Comparison of ENCODE assay signal across 21 cellular contexts in the genomic region with DNA sequence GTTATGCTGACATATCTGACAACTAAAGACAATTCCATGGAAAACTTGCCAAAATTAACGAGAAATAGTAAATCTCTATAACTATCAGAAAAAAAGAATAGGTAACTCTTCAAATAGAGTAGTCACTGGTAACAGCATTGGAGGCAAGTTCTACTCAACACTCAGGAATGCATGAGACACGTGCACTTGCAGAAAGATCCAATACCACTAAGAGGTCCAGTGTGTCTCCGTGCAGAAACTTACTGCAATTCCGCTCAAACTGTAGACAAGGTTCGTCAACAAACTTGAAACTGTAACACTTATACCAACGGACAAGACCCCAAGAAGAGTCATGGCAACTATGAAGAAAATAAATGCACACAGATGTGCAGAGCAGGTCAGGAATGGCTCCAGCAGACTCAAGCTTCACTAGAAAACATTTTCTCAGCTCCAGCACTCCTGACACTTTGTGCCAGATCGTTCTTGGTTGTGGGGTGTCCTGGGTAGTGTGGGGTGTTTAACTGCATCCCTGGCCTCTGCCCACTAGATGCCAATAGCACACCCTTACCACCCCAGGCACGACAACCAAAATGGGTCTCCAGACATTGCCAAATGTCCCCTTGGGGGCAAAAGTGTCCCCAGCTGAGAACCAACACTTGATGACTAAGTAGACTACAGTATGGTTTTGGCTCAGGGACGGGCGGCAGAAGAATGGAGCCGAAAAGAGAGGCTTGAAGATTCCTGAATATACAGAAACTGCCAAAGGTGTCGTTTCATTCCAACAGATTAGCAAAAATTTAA.
DNase-seq lines count a peak whose midpoint lies in the region; ATAC-seq, FAIRE-seq and TF ChIP-seq lines count a peak whose summit lies in the region.
"Had no signal": no experiment of that assay in that cellular context is flagged by ENCODE, and none has a peak within 500 bp of the region (broad histone marks: within the 10 kb centered on the region; RNA-seq: fewer than 3 reads in every experiment).

No MANE protein-coding gene starts in this region.

- FAIRE-seq in D721Med (lab: Jason Lieb, UNC) (no peak), GM12891 (lab: Jason Lieb, UNC) (no peak)
- FAIRE-seq: endometrium had no signal

- DNase-seq in D721Med (ENCODE audit: insufficient read length, low spot score) (peak; percentile 9), M059J (ENCODE audit: low read depth) (peak; percentile 55), ecto neural progenitor cell (ENCODE audit: low spot score) (peak; percentile 12), naive B cell (no peak), SW480 (ENCODE audit: low spot score) (no peak), GM12891 (ENCODE audit: insufficient read length, low spot score) (no peak)
- DNase-seq: activated CD4-positive, alpha-beta T cell treated with anti-CD3 and anti-CD28 coated beads, Interleukin-2, amount 50 U/mL, for 1 hour; activated gamma-delta T cell treated with Interleukin-2 at 50 U/mL for 16 hours; amniotic stem cell; DMS53; NCI-H2107; NK-92 treated with Interleukin-12 subunit alpha and Interleukin-12 subunit beta, amount 100 ng/mL, for 24 hours; psoas muscle; stimulated activated CD4-positive, alpha-beta T cell treated with anti-CD3 and anti-CD28 coated beads, Interleukin-1b, Interleukin-23, amount 100 ng/mL, for 48 hours; stimulated activated naive CD4-positive, alpha-beta T cell; T-helper 17 cell; testis had no signal

- peak overlapping the region in 4 of 6 donors; percentile 35 to 67 (median 40) for H3K27ac Mint-ChIP-seq in naive B cell
- H3K27ac Mint-ChIP-seq: CD8-positive, alpha-beta T cell; T-helper 17 cell had no signal

- H3K4me3 Mint-ChIP-seq in naive B cell, result no peak overlapping the region
- H3K4me3 Mint-ChIP-seq: CD8-positive, alpha-beta T cell; T-helper 17 cell had no signal

- no peaks in the 10 kb centered on the region for H3K9me3 Mint-ChIP-seq in naive B cell

- H3K4me1 Mint-ChIP-seq in naive B cell, result peaks cover 3 to 20% (median 14%) of the 10 kb centered on the region in 3 donors

- peaks cover 50 to 61% of the 10 kb centered on the region in 2 donors for H3K36me3 Mint-ChIP-seq in naive B cell

- ATAC-seq in naive B cell (ENCODE audit: low read depth in 2 of 2) (no peak), HG02623 (IDR thresholded peaks at IDR 0.05; ENCODE audit: unreplicated experiment) (no peak)
- ATAC-seq: CD8-positive, alpha-beta T cell; Panc1; psoas muscle; T-helper 17 cell had no signal

- TF ChIP-seq POLR2A in GM12891 (IDR thresholded peaks at IDR 0.05; ENCODE audit: low read depth, low read length), result no peak

- no peaks in the 10 kb centered on the region for H3K27me3 Mint-ChIP-seq in naive B cell
- H3K27me3 Mint-ChIP-seq: T-helper 17 cell had no signal

- no peak for TF ChIP-seq CTCF in D721Med (IDR thresholded peaks at IDR 0.05; ENCODE audit: insufficient read depth, missing control alignments)

TF ChIP-seq in GM12891, 5 proteins besides CTCF, POLR2A, EP300 and RAD21:
- TF ChIP-seq TAF1 (IDR thresholded peaks at IDR 0.05; ENCODE audit: low read depth, low read length) (no peak), PAX5 (IDR thresholded peaks at IDR 0.05; ENCODE audit: insufficient read depth, low read length, severe bottlenecking) (no peak), SPI1 (IDR thresholded peaks at IDR 0.05; ENCODE audit: low read depth, low read length) (no peak), POU2F2 (IDR thresholded peaks at IDR 0.05; ENCODE audit: low read depth, low read length) (no peak), POLR2AphosphoS5 (IDR thresholded peaks at IDR 0.05; ENCODE audit: low read depth, low read length) (no peak; the same call in 1 of the 2 replicates)

Comparison
In these comparisons a context has a peak if more than half of its experiments do, and no peak if none do; other contexts are left out.
1. DNase-seq: peak in D721Med (single experiment), M059J (single experiment) and ecto neural progenitor cell (single experiment); none in naive B cell (single experiment), SW480 (single experiment) and GM12891 (single experiment).